Comparison of ENCODE assay signal across 9 cellular contexts in the genomic region with DNA sequence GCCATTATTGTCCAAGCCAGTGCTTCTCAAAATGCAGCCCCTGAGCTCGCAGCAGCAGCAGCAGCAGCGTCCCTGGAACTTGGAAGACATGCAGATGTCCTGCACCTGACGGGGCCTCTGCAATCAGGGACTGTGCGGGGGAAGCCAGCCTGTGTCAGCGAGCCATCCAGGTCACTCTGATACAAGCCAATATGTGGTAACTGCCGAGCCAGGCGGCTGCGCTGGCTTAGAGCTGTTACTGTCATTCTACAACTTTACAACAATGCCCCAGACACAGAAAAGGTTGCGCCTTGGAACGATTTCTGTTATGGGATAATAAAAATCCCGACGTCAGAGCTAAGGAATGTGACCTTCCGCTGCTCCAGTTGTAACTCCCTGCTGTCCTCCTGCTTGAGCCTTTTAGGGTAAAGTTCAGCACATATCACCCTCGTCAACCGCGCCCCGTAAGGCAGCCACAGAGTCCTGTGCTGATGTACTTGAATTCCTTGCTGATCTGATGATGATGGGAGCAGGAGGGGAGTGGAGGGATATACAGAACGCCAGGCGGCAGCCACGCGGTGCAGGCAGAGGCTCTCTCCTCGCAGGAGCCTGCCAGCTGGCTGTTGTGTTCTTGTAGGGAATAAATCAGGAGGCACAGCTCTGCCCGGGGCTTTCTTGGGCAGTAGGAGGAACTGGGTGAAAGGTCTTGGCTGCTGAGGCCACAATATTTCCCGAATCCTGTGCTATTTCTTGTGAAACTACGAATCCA. TPM values are rescaled to one million over a fixed set of nuclear protein-coding genes. Genes with fewer than 3 reads are reported as not detected.
DNase-seq lines count a peak whose midpoint lies in the region; ATAC-seq and TF ChIP-seq lines count a peak whose summit lies in the region.
"Had no signal": no experiment of that assay in that cellular context is flagged by ENCODE, and none has a peak within 500 bp of the region (broad histone marks: within the 10 kb centered on the region; RNA-seq: fewer than 3 reads in every experiment).

No MANE protein-coding gene starts in this region.

- no peak overlapping the region for H3K4me3 Mint-ChIP-seq in endothelial cell (ENCODE audit: unreplicated experiment)
- no peak overlapping the region for H3K4me3 Mint-ChIP-seq in activated naive CD4-positive, alpha-beta T cell treated with anti-CD3 and anti-CD28 coated beads for 36 hours

- H3K36me3 Mint-ChIP-seq in endothelial cell (ENCODE audit: low read depth, unreplicated experiment), result peaks cover 23% of the 10 kb centered on the region
- H3K36me3 Mint-ChIP-seq in activated naive CD4-positive, alpha-beta T cell treated with anti-CD3 and anti-CD28 coated beads for 36 hours (ENCODE audit: low read depth), result peaks cover 19% of the 10 kb centered on the region

- peaks cover 5% of the 10 kb centered on the region for H3K27me3 Mint-ChIP-seq in endothelial cell (ENCODE audit: unreplicated experiment)
- peaks cover 7% of the 10 kb centered on the region for H3K27me3 Mint-ChIP-seq in activated naive CD4-positive, alpha-beta T cell treated with anti-CD3 and anti-CD28 coated beads for 36 hours (ENCODE audit: low read depth)

- peak overlapping the region in 1 of 2 experiments; percentile 54 for H3K4me3 ChIP-seq in mesenchymal stem cell (ENCODE audit: insufficient read depth in 1 of 2, low read depth in 1 of 2, low read length in 2 of 2)
- peak overlapping the region in 1 of 4 donors; percentile 4 for H3K4me3 ChIP-seq in upper lobe of left lung

- H3K9ac ChIP-seq in mesenchymal stem cell (ENCODE audit: low read length), result peak overlapping the region; percentile 74

- intact Hi-C loops in activated naive CD4-positive, alpha-beta T cell treated with anti-CD3 and anti-CD28 coated beads for 36 hours (cut with micrococcal nuclease), result no loop called here

- peak; percentile 89 to 90 for ATAC-seq in upper lobe of left lung (ENCODE audit: low FRiP score in 2 of 2)
- ATAC-seq in GM19397 (IDR thresholded peaks at IDR 0.05; ENCODE audit: unreplicated experiment), result no peak

- no peaks in the 10 kb centered on the region for H3K27me3 ChIP-seq in mesenchymal stem cell (ENCODE audit: control insufficient read depth in 1 of 2, insufficient read depth in 1 of 2, low read length in 2 of 2)
- H3K27me3 ChIP-seq in upper lobe of left lung, result no peaks in the 10 kb centered on the region

- no peak overlapping the region for H2BK120ac ChIP-seq in mesenchymal stem cell (ENCODE audit: low read depth, low read length)

- H3K4ac ChIP-seq in mesenchymal stem cell (ENCODE audit: low read depth in 1 of 2, low read length in 2 of 2), result no peak overlapping the region

- no peak overlapping the region for H2BK12ac ChIP-seq in mesenchymal stem cell (ENCODE audit: low read length in 2 of 2)

- H3K23ac ChIP-seq in mesenchymal stem cell (ENCODE audit: low read length in 2 of 2), result no peak overlapping the region

- no peak overlapping the region for H4K91ac ChIP-seq in mesenchymal stem cell (ENCODE audit: low read length)

- H3K14ac ChIP-seq in mesenchymal stem cell (ENCODE audit: low read length in 2 of 2), result no peak overlapping the region

- peak overlapping the region; percentile 42 for H3K27ac Mint-ChIP-seq in endothelial cell (ENCODE audit: unreplicated experiment)
- H3K27ac Mint-ChIP-seq in activated naive CD4-positive, alpha-beta T cell treated with anti-CD3 and anti-CD28 coated beads for 36 hours, result no peak overlapping the region

- no peak overlapping the region for H2AFZ ChIP-seq in mesenchymal stem cell (ENCODE audit: low read depth, low read length)

- CTCF ChIA-PET in activated naive CD4-positive, alpha-beta T cell treated with anti-CD3 and anti-CD28 coated beads for 36 hours (lab: Charles Lee), result no interaction called here

- DNase-seq in DMS 273 treated with DMSO at 0.1 percent for 48 hours (lab: John Stamatoyannopoulos, UW), result peak; percentile 71
- DNase-seq in NCI-H69 (lab: John Stamatoyannopoulos, UW), result peak; percentile 47
- DNase-seq in endothelial cell (ENCODE audit: low spot score), result no peak
- DNase-seq in mesenchymal stem cell, result peak; percentile 86
- peak; percentile 74 to 86 for DNase-seq in upper lobe of left lung
- DNase-seq in NCI-H774 (lab: John Stamatoyannopoulos, UW), result no peak
- no peak for DNase-seq in activated naive CD4-positive, alpha-beta T cell treated with anti-CD3 and anti-CD28 coated beads for 36 hours
- DNase-seq: naive B cell had no signal

- 4% methylated on average over 25 of the region's 25 CpGs for WGBS in mesenchymal stem cell
- 20 to 29% methylated on average over 11 to 25 of the region's 25 CpGs for WGBS in upper lobe of left lung, 2 donors

- H3K79me1 ChIP-seq in mesenchymal stem cell (replicated peaks; ENCODE audit: low read length, poor library complexity, severe bottlenecking), result no peaks in the 10 kb centered on the region

- no peak overlapping the region for H2BK5ac ChIP-seq in mesenchymal stem cell (ENCODE audit: low read depth, low read length, poor library complexity, severe bottlenecking)

- peaks cover 20% of the 10 kb centered on the region for H3K4me1 Mint-ChIP-seq in endothelial cell (ENCODE audit: unreplicated experiment)
- H3K4me1 Mint-ChIP-seq in activated naive CD4-positive, alpha-beta T cell treated with anti-CD3 and anti-CD28 coated beads for 36 hours (ENCODE audit: low read depth), result no peaks in the 10 kb centered on the region
- H3K4me1 Mint-ChIP-seq: naive B cell had no signal

- H2AK5ac ChIP-seq in mesenchymal stem cell (ENCODE audit: low read length, severe bottlenecking), result no peak overlapping the region

- H3K9me3 ChIP-seq in mesenchymal stem cell (ENCODE audit: control insufficient read depth, low read length) (peaks cover 17% of the 10 kb centered on the region), upper lobe of left lung (peaks cover 0 to 14% (median 3%) of the 10 kb centered on the region in 4 donors)

- peaks cover 14% of the 10 kb centered on the region for H3K4me1 ChIP-seq in mesenchymal stem cell (ENCODE audit: control insufficient read depth, insufficient read depth, low read depth, low read length)
- H3K4me1 ChIP-seq in upper lobe of left lung, result peaks cover 16 to 19% (median 17%) of the 10 kb centered on the region in 4 donors

- TF ChIP-seq EP300 in upper lobe of left lung (IDR thresholded peaks at IDR 0.05), result peak in 2 of 4 donors; percentile 28 to 40

- TF ChIP-seq CTCF in endothelial cell (IDR thresholded peaks at IDR 0.05; ENCODE audit: unreplicated experiment) (no peak), upper lobe of left lung (IDR thresholded peaks at IDR 0.05) (peak in 4 of 6 experiments; percentile 8 to 20 (median 18))

- H3K4me2 ChIP-seq in mesenchymal stem cell (ENCODE audit: low read length, poor library complexity, severe bottlenecking), result peak overlapping the region; percentile 13

- no peak overlapping the region for H3K18ac ChIP-seq in mesenchymal stem cell (ENCODE audit: low read depth in 1 of 2, low read length in 2 of 2)

- no peak overlapping the region for H4K8ac ChIP-seq in mesenchymal stem cell (ENCODE audit: low read length)

- TF ChIP-seq POLR2A in upper lobe of left lung (IDR thresholded peaks at IDR 0.05), result no peak

- H3K27ac ChIP-seq in mesenchymal stem cell (ENCODE audit: low read length, poor library complexity, severe bottlenecking) (peak overlapping the region; percentile 45), upper lobe of left lung (peak overlapping the region; percentile 55 to 81 (median 76))

- no peaks in the 10 kb centered on the region for H3K9me3 Mint-ChIP-seq in endothelial cell (ENCODE audit: unreplicated experiment)
- peaks cover 23% of the 10 kb centered on the region for H3K9me3 Mint-ChIP-seq in activated naive CD4-positive, alpha-beta T cell treated with anti-CD3 and anti-CD28 coated beads for 36 hours

- H2BK15ac ChIP-seq in mesenchymal stem cell (ENCODE audit: low read depth, poor library complexity, severe bottlenecking), result no peak overlapping the region

- H3K36me3 ChIP-seq in mesenchymal stem cell (ENCODE audit: control insufficient read depth in 1 of 2, insufficient read depth in 2 of 2, low read depth in 1 of 2, low read length in 2 of 2) (peaks cover 10 to 22% of the 10 kb centered on the region in 2 experiments), upper lobe of left lung (peaks cover 0 to 10% (median 3%) of the 10 kb centered on the region in 4 donors)

RNA-seq across cellular contexts. Expression of a gene that starts 20.0 kb away (rescaled TPM):
- total RNA-seq in endothelial cell (ENCODE audit: unreplicated experiment) (not detected), upper lobe of left lung (under 1 TPM in 2 of 6 donors, not detected in 4; 0.43 to 0.61 TPM)
- polyA plus RNA-seq in mesenchymal stem cell (2013, experiment 1 of 2), result not detected
- polyA plus RNA-seq in mesenchymal stem cell (2013, experiment 2 of 2), result not detected
- total RNA-seq in activated naive CD4-positive, alpha-beta T cell treated with anti-CD3 and anti-CD28 coated beads for 36 hours, result not detected

RNA-seq across cellular contexts. Expression of a gene that starts 50.1 kb away (rescaled TPM):
- total RNA-seq in endothelial cell (ENCODE audit: unreplicated experiment) (57.0 TPM), upper lobe of left lung (10 to 100 TPM in 1 of 6 donors, 1 to 10 TPM in 5; 1.1 to 17.4 (median 3.9) TPM)
- 0.04 TPM for polyA plus RNA-seq in mesenchymal stem cell (2013, experiment 1 of 2)
- 0.05 TPM for polyA plus RNA-seq in mesenchymal stem cell (2013, experiment 2 of 2)
- not detected for total RNA-seq in activated naive CD4-positive, alpha-beta T cell treated with anti-CD3 and anti-CD28 coated beads for 36 hours

RNA-seq across cellular contexts. Expression of a gene that starts 59.8 kb away (rescaled TPM):
- total RNA-seq in endothelial cell (ENCODE audit: unreplicated experiment) (94.2 TPM), upper lobe of left lung (100 to 1,000 TPM in 2 of 6 donors, 10 to 100 TPM in 4; 63.0 to 105 (median 93.4) TPM)
- 87.3 TPM for polyA plus RNA-seq in mesenchymal stem cell (2013, experiment 1 of 2)
- 88.1 TPM for polyA plus RNA-seq in mesenchymal stem cell (2013, experiment 2 of 2)
- total RNA-seq in activated naive CD4-positive, alpha-beta T cell treated with anti-CD3 and anti-CD28 coated beads for 36 hours, result 10 to 100 TPM; 58.7 to 62.7 TPM

Comparison
In these comparisons a context has a peak if more than half of its experiments do, and no peak if none do; other contexts are left out.
1. DNase-seq: peak in DMS 273 treated with DMSO at 0.1 percent for 48 hours (single experiment), NCI-H69 (single experiment), mesenchymal stem cell (single experiment) and upper lobe of left lung (2 of 2); none in endothelial cell (single experiment), NCI-H774 (single experiment) and activated naive CD4-positive, alpha-beta T cell treated with anti-CD3 and anti-CD28 coated beads for 36 hours (single experiment).